Comparison of ENCODE assay signal across 14 cellular contexts in genomic region chr9:130425741-130426466, GRCh38. TPM values are rescaled to one million over a fixed set of nuclear protein-coding genes. Genes with fewer than 3 reads are reported as not detected.
"Had no signal": no experiment of that assay in that cellular context is flagged by ENCODE, and none has a peak within 500 bp of the region (broad histone marks: within the 10 kb centered on the region; RNA-seq: fewer than 3 reads in every experiment).

No MANE protein-coding gene starts in this region.

- DNase-seq: activated CD4-positive, alpha-beta T cell treated with anti-CD3 and anti-CD28 coated beads, Interleukin-2, amount 50 U/mL, for 48 hours; activated naive CD4-positive, alpha-beta T cell treated with anti-CD3 and anti-CD28 coated beads, Interleukin-2, amount 10 ng/mL, durations not matched to agents 7 days and 5 days; gastrocnemius medialis; mammary epithelial cell; naive thymus-derived CD4-positive, alpha-beta T cell; sigmoid colon; WERI-Rb-1 had no signal

- H3K27ac ChIP-seq: gastrocnemius medialis, prostate gland, sigmoid colon, vagina, WERI-Rb-1 had no signal

- H3K36me3 ChIP-seq: gastrocnemius medialis, prostate gland, vagina, WERI-Rb-1 had no signal

- FAIRE-seq: astrocyte, islet of Langerhans had no signal

- H3K4me3 ChIP-seq: gastrocnemius medialis, prostate gland, sigmoid colon, vagina had no signal

- H3K4me1 ChIP-seq: gastrocnemius medialis, prostate gland had no signal

- H3K9me3 ChIP-seq: gastrocnemius medialis, prostate gland, sigmoid colon, vagina had no signal

- H3K27me3 ChIP-seq: sigmoid colon, vagina had no signal

- ATAC-seq: activated T-helper 17 cell treated with anti-CD3 and anti-CD28 coated beads, Interleukin-2, amount 50 U/mL, for 72 hours; left lobe of liver; stimulated activated effector memory CD8-positive, alpha-beta T cell treated with anti-CD3 and anti-CD28 coated beads, Interleukin-12 subunit alpha, Interleukin-12 subunit beta, amount 100 ng/mL, for 72 hours had no signal

RNA-seq across cellular contexts. Expression of gene ASS1, which starts 18.9 kb away (rescaled TPM):
- polyA plus RNA-seq: naive thymus-derived CD4-positive, alpha-beta T cell had no signal
